9 cellular contexts compared by ENCODE assay signal in the genomic region with DNA sequence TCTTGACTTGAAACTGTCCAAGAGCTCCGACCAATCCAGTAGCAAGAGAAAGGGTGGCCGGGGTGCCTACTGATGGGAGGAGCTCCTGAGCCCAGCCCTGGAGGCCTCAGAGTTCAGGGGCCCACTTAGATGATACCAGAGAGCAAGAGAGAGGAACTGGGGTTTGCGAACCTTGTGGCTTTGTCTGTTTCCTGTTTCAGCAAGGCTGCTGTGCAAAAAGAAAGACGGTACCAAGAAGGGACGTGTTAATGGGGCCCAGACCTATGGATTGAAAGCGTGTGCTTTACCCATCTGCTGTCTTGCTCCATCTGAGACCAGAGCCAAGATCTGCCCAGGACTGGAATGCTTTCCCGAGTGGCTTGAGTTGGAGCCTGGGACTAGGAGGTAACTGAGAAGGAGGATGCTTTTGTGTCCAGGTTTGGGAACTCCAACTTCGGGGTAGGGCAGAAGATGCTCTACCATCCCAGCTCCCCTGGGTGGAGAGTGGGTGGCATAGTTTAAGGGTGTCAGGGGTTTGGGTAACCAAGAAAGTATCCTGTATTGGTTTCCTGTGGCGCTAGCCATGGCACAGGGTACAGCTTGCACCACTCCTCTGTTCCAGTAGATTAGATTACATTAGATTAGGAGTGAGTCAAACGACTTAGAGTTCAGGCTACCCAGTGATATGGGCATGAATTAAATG. TPM values are rescaled to one million over a fixed set of nuclear protein-coding genes. Genes with fewer than 3 reads are reported as not detected.
DNase-seq lines count a peak whose midpoint lies in the region; ATAC-seq and TF ChIP-seq lines count a peak whose summit lies in the region.
"Had no signal": no experiment of that assay in that cellular context is flagged by ENCODE, and none has a peak within 500 bp of the region (broad histone marks: within the 10 kb centered on the region; RNA-seq: fewer than 3 reads in every experiment).

A gene with protein sequence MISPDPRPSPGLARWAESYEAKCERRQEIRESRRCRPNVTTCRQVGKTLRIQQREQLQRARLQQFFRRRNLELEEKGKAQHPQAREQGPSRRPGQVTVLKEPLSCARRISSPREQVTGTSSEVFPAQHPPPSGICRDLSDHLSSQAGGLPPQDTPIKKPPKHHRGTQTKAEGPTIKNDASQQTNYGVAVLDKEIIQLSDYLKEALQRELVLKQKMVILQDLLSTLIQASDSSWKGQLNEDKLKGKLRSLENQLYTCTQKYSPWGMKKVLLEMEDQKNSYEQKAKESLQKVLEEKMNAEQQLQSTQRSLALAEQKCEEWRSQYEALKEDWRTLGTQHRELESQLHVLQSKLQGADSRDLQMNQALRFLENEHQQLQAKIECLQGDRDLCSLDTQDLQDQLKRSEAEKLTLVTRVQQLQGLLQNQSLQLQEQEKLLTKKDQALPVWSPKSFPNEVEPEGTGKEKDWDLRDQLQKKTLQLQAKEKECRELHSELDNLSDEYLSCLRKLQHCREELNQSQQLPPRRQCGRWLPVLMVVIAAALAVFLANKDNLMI (plus strand): TSS at position 128 of the 682 bp plus-strand sequence. CDS start 3,987 bp downstream, outside the sequence.

- H3K9me2 ChIP-seq in MM.1S (replicated peaks; ENCODE audit: insufficient read depth, low read length): no peaks in the 10 kb centered on the region

- H3K36me3 ChIP-seq in MM.1S (replicated peaks; ENCODE audit: insufficient read depth, low read length) (no peaks in the 10 kb centered on the region), subcutaneous abdominal adipose tissue (ENCODE audit: control insufficient read depth in 5 of 5, insufficient read depth in 5 of 5, low read length in 5 of 5) (no peaks in the 10 kb centered on the region)

- H3K9me3 ChIP-seq in MM.1S (replicated peaks; ENCODE audit: insufficient read depth, low read length) (no peaks in the 10 kb centered on the region), subcutaneous abdominal adipose tissue (ENCODE audit: control insufficient read depth in 5 of 5, low read length in 5 of 5) (no peaks in the 10 kb centered on the region)

- H3K27ac ChIP-seq in MM.1S (ENCODE audit: low read length) (peak within 1 kb of the TSS; percentile 82), subcutaneous abdominal adipose tissue (ENCODE audit: low read depth, low read length) (no peak within 1 kb of the TSS)

- DNase-seq in GF-D8 (lab: John Stamatoyannopoulos, UW) (peak; percentile 97), MM.1S (peak; percentile 96), left lobe of liver (ENCODE audit: low spot score) (no peak), NCI-H1436 (lab: John Stamatoyannopoulos, UW) (no peak), NCI-H1105 treated with DMSO at 0.1 percent for 48 hours (lab: John Stamatoyannopoulos, UW) (no peak)
- peak; percentile 59 for DNase-seq in activated CD8-positive, alpha-beta memory T cell treated with anti-CD3 and anti-CD28 coated beads, Interleukin-2, amount 50 U/mL, for 24 hours (ENCODE audit: extremely low read depth)

- H3K9ac ChIP-seq in MM.1S (ENCODE audit: low read length): peak within 1 kb of the TSS; percentile 49
- H3K9ac ChIP-seq in subcutaneous abdominal adipose tissue (ENCODE audit: low read length in 5 of 5): peak within 1 kb of the TSS in 1 of 5 donors; percentile 51

- H3K27me3 ChIP-seq in MM.1S (replicated peaks; ENCODE audit: insufficient read depth, low read length) (no peaks in the 10 kb centered on the region), subcutaneous abdominal adipose tissue (ENCODE audit: control insufficient read depth in 5 of 5, insufficient read depth in 4 of 5, low read length in 5 of 5) (no peaks in the 10 kb centered on the region)

- no peak for TF ChIP-seq CTCF in MM.1S (IDR thresholded peaks at IDR 0.05; ENCODE audit: low read length)

- H3K4me2 ChIP-seq in MM.1S (ENCODE audit: low read depth, low read length): peak within 1 kb of the TSS; percentile 82

- H3K4me1 ChIP-seq in MM.1S (ENCODE audit: low read length): peaks cover 57% of the 10 kb centered on the region
- H3K4me1 ChIP-seq in subcutaneous abdominal adipose tissue (ENCODE audit: control insufficient read depth in 5 of 5, insufficient read depth in 5 of 5, low read length in 5 of 5): peaks cover 0 to 18% (median 0%) of the 10 kb centered on the region in 5 donors

- peak within 1 kb of the TSS; percentile 40 for H2AFZ ChIP-seq in MM.1S (ENCODE audit: low read length)

- H3K4me3 ChIP-seq in MM.1S (ENCODE audit: low read length): peak within 1 kb of the TSS; percentile 65
- H3K4me3 ChIP-seq in subcutaneous abdominal adipose tissue (ENCODE audit: low read depth in 1 of 5, low read length in 5 of 5): peak within 1 kb of the TSS in 3 of 5 donors; percentile 3 to 34 (median 24)

- ATAC-seq in GM21528 (IDR thresholded peaks at IDR 0.05; ENCODE audit: low FRiP score, unreplicated experiment) (peak; percentile 78), left lobe of liver (peak; percentile 26)

- peaks cover 23% of the 10 kb centered on the region for H3K79me2 ChIP-seq in MM.1S (ENCODE audit: low read length)

- H3F3A ChIP-seq in MM.1S (ENCODE audit: insufficient read depth, low read length): peaks cover 44% of the 10 kb centered on the region

- no peaks in the 10 kb centered on the region for H4K20me1 ChIP-seq in MM.1S (ENCODE audit: insufficient read depth, low read length)

RNA-seq across cellular contexts. Expression of the gene that starts here (rescaled TPM):
- total RNA-seq in left lobe of liver: 1.4 TPM
- total RNA-seq: fibroblast of lung had no signal

Comparison
In these comparisons a context has a peak if more than half of its experiments do, and no peak if none do; other contexts are left out.
1. DNase-seq: peak in GF-D8 (single experiment), MM.1S (single experiment) and activated CD8-positive, alpha-beta memory T cell treated with anti-CD3 and anti-CD28 coated beads, Interleukin-2, amount 50 U/mL, for 24 hours (single experiment); none in left lobe of liver (single experiment), NCI-H1436 (single experiment) and NCI-H1105 treated with DMSO at 0.1 percent for 48 hours (single experiment).